ENCODE assay signal across 10 cellular contexts in genomic region chr12:78406776-78407335, GRCh38.
DNase-seq lines count a peak whose midpoint lies in the region; ATAC-seq and TF ChIP-seq lines count a peak whose summit lies in the region.
"Had no signal": no experiment of that assay in that cellular context is flagged by ENCODE, and none has a peak within 500 bp of the region (broad histone marks: within the 10 kb centered on the region; RNA-seq: fewer than 3 reads in every experiment).

No MANE protein-coding gene starts in this region.

- intact Hi-C loops in prostate gland (cut with DNase I): no loop called here

- no peaks in the 10 kb centered on the region for H3F3A ChIP-seq in GM23338 (replicated peaks; ENCODE audit: low read depth)

- H3K4me3 ChIP-seq in GM23338 (no peak overlapping the region), prostate gland (no peak overlapping the region)

- no peaks in the 10 kb centered on the region for H3K9me3 ChIP-seq in prostate gland

- H3K4me2 ChIP-seq in GM23338: peak overlapping the region; percentile 28

- H3K4me1 ChIP-seq in GM23338 (ENCODE audit: insufficient read depth) (peaks cover 47% of the 10 kb centered on the region), prostate gland (replicated peaks) (no peaks in the 10 kb centered on the region)

- peak overlapping the region; percentile 92 for H3K27ac Mint-ChIP-seq in GM23338
- H3K27ac Mint-ChIP-seq: activated naive CD4-positive, alpha-beta T cell treated with anti-CD3 and anti-CD28 coated beads, Interleukin-2, amount 50 U/mL, for 72 hours had no signal

- ATAC-seq in GM18867 (IDR thresholded peaks at IDR 0.05; ENCODE audit: unreplicated experiment) (peak; percentile 93), GM23338 (no peak), HG03571 (IDR thresholded peaks at IDR 0.05; ENCODE audit: unreplicated experiment) (peak; percentile 57)
- ATAC-seq in activated T-cell treated with anti-CD3 and anti-CD28 coated beads, Interleukin-2, amount 50 U/mL, for 4 hours: no peak
- ATAC-seq: activated naive CD4-positive, alpha-beta T cell treated with anti-CD3 and anti-CD28 coated beads, Interleukin-2, amount 50 U/mL, for 72 hours had no signal

- H3K4me1 Mint-ChIP-seq in GM23338: peaks cover 34% of the 10 kb centered on the region
- no peaks in the 10 kb centered on the region for H3K4me1 Mint-ChIP-seq in activated T-cell treated with anti-CD3 and anti-CD28 coated beads, Interleukin-2, amount 50 U/mL, for 4 hours (ENCODE audit: low read depth)

- H2AFZ ChIP-seq in GM23338: no peak overlapping the region

- H3K36me3 ChIP-seq in GM23338 (ENCODE audit: insufficient read depth) (no peaks in the 10 kb centered on the region), prostate gland (no peaks in the 10 kb centered on the region)

- H3K9me3 Mint-ChIP-seq in GM23338: no peaks in the 10 kb centered on the region
- H3K9me3 Mint-ChIP-seq in activated T-cell treated with anti-CD3 and anti-CD28 coated beads, Interleukin-2, amount 50 U/mL, for 4 hours: peaks cover 15% of the 10 kb centered on the region

- H3K27me3 ChIP-seq in GM23338 (ENCODE audit: insufficient read depth): no peaks in the 10 kb centered on the region
- no peaks in the 10 kb centered on the region for H3K27me3 ChIP-seq in prostate gland (replicated peaks; ENCODE audit: insufficient read depth)

- H4K20me1 ChIP-seq in GM23338 (replicated peaks; ENCODE audit: insufficient read depth): no peaks in the 10 kb centered on the region

- TF ChIP-seq POLR2A in prostate gland (IDR thresholded peaks at IDR 0.05): no peak

- TF ChIP-seq CTCF in GM23338 (conservative IDR thresholded peaks at IDR 0.05; ENCODE audit: low read depth in 2 of 2) (no peak), prostate gland (IDR thresholded peaks at IDR 0.05) (no peak)

- H3K27ac ChIP-seq in GM23338 (ENCODE audit: low read depth) (no peak overlapping the region), prostate gland (no peak overlapping the region)

- H3K4me3 Mint-ChIP-seq in GM23338: no peak overlapping the region
- H3K4me3 Mint-ChIP-seq in activated T-cell treated with anti-CD3 and anti-CD28 coated beads, Interleukin-2, amount 50 U/mL, for 4 hours: no peak overlapping the region

- DNase-seq in GM23338 (ENCODE audit: low spot score): no peak
- peak; percentile 22 for DNase-seq in inferior parietal cortex (ENCODE audit: extremely low spot score)
- no peak for DNase-seq in prostate gland (ENCODE audit: low spot score)
- DNase-seq in activated T-cell treated with anti-CD3 and anti-CD28 coated beads, Interleukin-2, amount 50 U/mL, for 4 hours: no peak
- DNase-seq in SK-N-DZ (ENCODE audit: low spot score): no peak
- DNase-seq in HuH-7.5 (ENCODE audit: low spot score): no peak
- DNase-seq: RPMI8226 had no signal

- H3K36me3 Mint-ChIP-seq in GM23338 (ENCODE audit: low read depth): no peaks in the 10 kb centered on the region
- no peaks in the 10 kb centered on the region for H3K36me3 Mint-ChIP-seq in activated T-cell treated with anti-CD3 and anti-CD28 coated beads, Interleukin-2, amount 50 U/mL, for 4 hours (ENCODE audit: insufficient read depth)
- H3K36me3 Mint-ChIP-seq: activated naive CD4-positive, alpha-beta T cell treated with anti-CD3 and anti-CD28 coated beads, Interleukin-2, amount 50 U/mL, for 72 hours had no signal

- H3K27me3 Mint-ChIP-seq in GM23338 (ENCODE audit: insufficient read depth, low read depth, poor library complexity): peaks cover 2% of the 10 kb centered on the region
- no peaks in the 10 kb centered on the region for H3K27me3 Mint-ChIP-seq in activated T-cell treated with anti-CD3 and anti-CD28 coated beads, Interleukin-2, amount 50 U/mL, for 4 hours (ENCODE audit: low read depth)

- no peaks in the 10 kb centered on the region for H3K9me2 ChIP-seq in GM23338 (ENCODE audit: insufficient read depth)

- H3K79me2 ChIP-seq in GM23338 (replicated peaks; ENCODE audit: insufficient read depth): no peaks in the 10 kb centered on the region

- 20% methylated on average over 4 of the region's 4 CpGs for WGBS in prostate gland

TF ChIP-seq in GM23338, 12 proteins besides CTCF, POLR2A, EP300 and RAD21 (continues in another document):
- TF ChIP-seq NANOG (IDR thresholded peaks at IDR 0.05; ENCODE audit: borderline replicate concordance) (no peak), ZNF331 (CRISPR knock-in tag; IDR thresholded peaks at IDR 0.05; ENCODE audit: low read depth) (no peak), POLR2AphosphoS5 (IDR thresholded peaks at IDR 0.05; ENCODE audit: low read depth) (no peak), EZH2phosphoT487 (IDR thresholded peaks at IDR 0.05; ENCODE audit: unreplicated experiment) (no peak), STAT1 (IDR thresholded peaks at IDR 0.05; ENCODE audit: unreplicated experiment) (no peak)
- TF ChIP-seq, protein P1, sequence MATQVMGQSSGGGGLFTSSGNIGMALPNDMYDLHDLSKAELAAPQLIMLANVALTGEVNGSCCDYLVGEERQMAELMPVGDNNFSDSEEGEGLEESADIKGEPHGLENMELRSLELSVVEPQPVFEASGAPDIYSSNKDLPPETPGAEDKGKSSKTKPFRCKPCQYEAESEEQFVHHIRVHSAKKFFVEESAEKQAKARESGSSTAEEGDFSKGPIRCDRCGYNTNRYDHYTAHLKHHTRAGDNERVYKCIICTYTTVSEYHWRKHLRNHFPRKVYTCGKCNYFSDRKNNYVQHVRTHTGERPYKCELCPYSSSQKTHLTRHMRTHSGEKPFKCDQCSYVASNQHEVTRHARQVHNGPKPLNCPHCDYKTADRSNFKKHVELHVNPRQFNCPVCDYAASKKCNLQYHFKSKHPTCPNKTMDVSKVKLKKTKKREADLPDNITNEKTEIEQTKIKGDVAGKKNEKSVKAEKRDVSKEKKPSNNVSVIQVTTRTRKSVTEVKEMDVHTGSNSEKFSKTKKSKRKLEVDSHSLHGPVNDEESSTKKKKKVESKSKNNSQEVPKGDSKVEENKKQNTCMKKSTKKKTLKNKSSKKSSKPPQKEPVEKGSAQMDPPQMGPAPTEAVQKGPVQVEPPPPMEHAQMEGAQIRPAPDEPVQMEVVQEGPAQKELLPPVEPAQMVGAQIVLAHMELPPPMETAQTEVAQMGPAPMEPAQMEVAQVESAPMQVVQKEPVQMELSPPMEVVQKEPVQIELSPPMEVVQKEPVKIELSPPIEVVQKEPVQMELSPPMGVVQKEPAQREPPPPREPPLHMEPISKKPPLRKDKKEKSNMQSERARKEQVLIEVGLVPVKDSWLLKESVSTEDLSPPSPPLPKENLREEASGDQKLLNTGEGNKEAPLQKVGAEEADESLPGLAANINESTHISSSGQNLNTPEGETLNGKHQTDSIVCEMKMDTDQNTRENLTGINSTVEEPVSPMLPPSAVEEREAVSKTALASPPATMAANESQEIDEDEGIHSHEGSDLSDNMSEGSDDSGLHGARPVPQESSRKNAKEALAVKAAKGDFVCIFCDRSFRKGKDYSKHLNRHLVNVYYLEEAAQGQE (IDR thresholded peaks at IDR 0.05; ENCODE audit: unreplicated experiment): no peak

Comparison
In these comparisons a context has a peak if more than half of its experiments do, and no peak if none do; other contexts are left out.
1. ATAC-seq: peak in GM18867 (single experiment) and HG03571 (single experiment); none in GM23338 (single experiment) and activated T-cell treated with anti-CD3 and anti-CD28 coated beads, Interleukin-2, amount 50 U/mL, for 4 hours (0 of 2).